12 cellular contexts compared by ENCODE assay signal in genomic region chr3:46330676-46331075, GRCh38. TPM values are rescaled to one million over a fixed set of nuclear protein-coding genes. Genes with fewer than 3 reads are reported as not detected.
DNase-seq lines count a peak whose midpoint lies in the region; FAIRE-seq and TF ChIP-seq lines count a peak whose summit lies in the region.
"Not testable (repeated sequence)": the region's sequence is repeated elsewhere in the genome, so short reads cannot be mapped to it uniquely, and the experiment has no call there.
"Had no signal": no experiment of that assay in that cellular context is flagged by ENCODE, and none has a peak within 500 bp of the region (broad histone marks: within the 10 kb centered on the region; RNA-seq: fewer than 3 reads in every experiment).

No MANE protein-coding gene starts in this region.

- H3K27me3 Mint-ChIP-seq in astrocyte (ENCODE audit: low read depth, unreplicated experiment): peaks cover 18% of the 10 kb centered on the region

- not testable (repeated sequence) for H3K4me2 ChIP-seq in astrocyte (ENCODE audit: low read length)

- FAIRE-seq in astrocyte (lab: Jason Lieb, UNC): not testable (repeated sequence)

- H3K36me3 ChIP-seq in MG63; astrocyte (ENCODE audit: insufficient read depth, low read length): not testable (repeated sequence)

- not testable (repeated sequence) for TF ChIP-seq CTCF in AG10803 (conservative IDR thresholded peaks at IDR 0.05; ENCODE audit: low read length); astrocyte (IDR thresholded peaks at IDR 0.05; ENCODE audit: insufficient read depth, low read depth, low read length)

- H3K36me3 Mint-ChIP-seq in astrocyte (ENCODE audit: low read depth, unreplicated experiment): not testable (repeated sequence)

- H3K4me3 ChIP-seq in AG10803 (ENCODE audit: low read length); MG63; astrocyte (ENCODE audit: insufficient read depth, low read depth, low read length): not testable (repeated sequence)

- not testable (repeated sequence) for H4K20me1 ChIP-seq in astrocyte (ENCODE audit: insufficient read depth, low read length)

- H3K9ac ChIP-seq in astrocyte (ENCODE audit: low read length): not testable (repeated sequence)

- DNase-seq in AG10803 (ENCODE audit: low read depth) (peak; percentile 38), H4 (ENCODE audit: low spot score) (peak; percentile 64), MG63 (peak; percentile 4), RPMI7951 (ENCODE audit: low read depth) (peak; percentile 85), astrocyte (ENCODE audit: low read depth) (peak; percentile 63), astrocyte of the hippocampus (ENCODE audit: low read depth, low spot score) (peak; percentile 69), fibroblast of peridontal ligament (ENCODE audit: extremely low read depth) (peak; percentile 23), myocyte (ENCODE audit: low read depth) (peak; percentile 49)

- H3K27ac ChIP-seq in astrocyte (ENCODE audit: low read depth, low read length): not testable (repeated sequence)

- not testable (repeated sequence) for H3K4me3 Mint-ChIP-seq in astrocyte (ENCODE audit: unreplicated experiment)

- H3K4me1 ChIP-seq in astrocyte (ENCODE audit: insufficient read depth, low read length): not testable (repeated sequence)

- not testable (repeated sequence) for H2AFZ ChIP-seq in astrocyte (ENCODE audit: low read depth, low read length)

- not testable (repeated sequence) for H3K27ac Mint-ChIP-seq in astrocyte (ENCODE audit: unreplicated experiment)

- peaks cover 10% of the 10 kb centered on the region for H3K9me3 Mint-ChIP-seq in astrocyte (ENCODE audit: unreplicated experiment)

- H3K27me3 ChIP-seq in MG63; astrocyte (ENCODE audit: insufficient read depth, low read length): not testable (repeated sequence)

- H3K79me2 ChIP-seq in astrocyte (ENCODE audit: insufficient read depth, low read length): not testable (repeated sequence)

- H3K4me1 Mint-ChIP-seq in astrocyte (ENCODE audit: low read depth, unreplicated experiment): not testable (repeated sequence)

- H3K9me3 ChIP-seq in MG63; astrocyte (ENCODE audit: insufficient read depth, low read depth, low read length): not testable (repeated sequence)

RNA-seq across cellular contexts. Expression of gene CCR2, which starts 23.2 kb away (rescaled TPM):
- not detected in 2 replicates for total RNA-seq in H4 (2014; rRNA removed; shearing (Covaris generic))
- total RNA-seq in MG63 (2014; rRNA removed; shearing (Covaris generic); ENCODE audit: low replicate concordance): not detected in 2 replicates
- not detected in 2 replicates for total RNA-seq in RPMI7951 (2014; rRNA removed; shearing (Covaris generic))
- total RNA-seq in astrocyte (not detected in 2 replicates), myocyte (not detected in 2 replicates)
- 0.09 TPM for polyA plus RNA-seq in myocyte (2012)
- total RNA-seq: A172, Daoy, G401 had no signal
- polyA plus RNA-seq: A549 had no signal

RNA-seq across cellular contexts. Expression of gene CCR5, which starts 40.1 kb away (rescaled TPM):
- not detected in 2 replicates for total RNA-seq in H4 (2014; rRNA removed; shearing (Covaris generic))
- total RNA-seq in MG63 (2014; rRNA removed; shearing (Covaris generic); ENCODE audit: low replicate concordance): not detected in 2 replicates
- total RNA-seq in RPMI7951 (2014; rRNA removed; shearing (Covaris generic)): not detected in 2 replicates
- not detected in 2 replicates for total RNA-seq in astrocyte
- total RNA-seq in myocyte: not detected in 2 replicates
- polyA plus RNA-seq in myocyte (2012): 0.08 TPM
- total RNA-seq: A172, Daoy had no signal
- polyA plus RNA-seq: A549 had no signal

Comparison
In these comparisons a context has a peak if more than half of its experiments do, and no peak if none do; other contexts are left out.
1. DNase-seq: peak in every context shown above with its lines; median percentile 85 in RPMI7951; 69 in astrocyte of the hippocampus; 64 in H4; 63 in astrocyte; 49 in myocyte; 38 in AG10803; 23 in fibroblast of peridontal ligament; 4 in MG63.